In the genomic region with DNA sequence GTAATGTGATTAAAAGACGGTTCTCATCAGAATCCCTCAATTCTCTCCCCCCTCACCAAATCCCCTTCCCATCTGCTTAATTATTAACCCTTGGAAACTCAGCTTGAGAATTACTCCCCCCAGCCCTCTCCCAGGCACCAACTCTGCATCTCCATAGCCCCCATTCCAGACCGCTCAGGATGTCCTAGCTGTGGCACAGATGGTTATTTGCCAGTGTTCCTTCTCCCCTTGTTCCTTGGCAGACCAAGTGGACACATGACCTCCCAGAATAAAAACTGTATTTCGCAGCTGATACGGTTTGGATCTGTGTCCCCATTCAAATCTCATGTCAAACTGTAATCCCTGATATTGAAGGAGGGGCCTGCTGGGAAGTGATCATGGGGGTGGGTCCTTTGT, we compare ENCODE assay signal across 10 cellular contexts. TPM values are rescaled to one million over a fixed set of nuclear protein-coding genes. Genes with fewer than 3 reads are reported as not detected.
DNase-seq lines count a peak whose midpoint lies in the region; ATAC-seq, FAIRE-seq and TF ChIP-seq lines count a peak whose summit lies in the region.
"Had no signal": no experiment of that assay in that cellular context is flagged by ENCODE, and none has a peak within 500 bp of the region (broad histone marks: within the 10 kb centered on the region; RNA-seq: fewer than 3 reads in every experiment).

No MANE protein-coding gene starts in this region.

- H3K4me1 ChIP-seq in adrenal gland (replicated peaks in 1 of 2) (peaks cover 0 to 11% of the 10 kb centered on the region in 2 donors), kidney (ENCODE audit: control insufficient read depth in 1 of 2, insufficient read depth in 1 of 2, low read depth in 1 of 2, low read length in 2 of 2) (peaks cover 0 to 2% of the 10 kb centered on the region in 2 donors), subcutaneous abdominal adipose tissue (ENCODE audit: control insufficient read depth in 5 of 5, insufficient read depth in 5 of 5, low read length in 5 of 5) (peaks cover 3 to 24% (median 16%) of the 10 kb centered on the region in 5 donors)

- H3K36me3 ChIP-seq in adrenal gland (replicated peaks in 1 of 2) (no peaks in the 10 kb centered on the region), kidney (ENCODE audit: control insufficient read depth in 1 of 2, insufficient read depth in 2 of 2, low read length in 2 of 2) (no peaks in the 10 kb centered on the region), subcutaneous abdominal adipose tissue (ENCODE audit: control insufficient read depth in 5 of 5, insufficient read depth in 5 of 5, low read length in 5 of 5) (peaks cover 0 to 12% (median 3%) of the 10 kb centered on the region in 5 donors)

- H3K27me3 Mint-ChIP-seq in T-helper 2 cell treated with Interferon-gamma antibody and Interleukin-4, amounts not matched to agents 5 μg/mL and 100 μg/mL, for 36 hours (ENCODE audit: low read depth): no peaks in the 10 kb centered on the region

- H3K27ac ChIP-seq in adrenal gland: peak overlapping the region; percentile 17 to 92 (median 76)
- H3K27ac ChIP-seq in kidney (ENCODE audit: low read depth in 2 of 2, low read length in 2 of 2): peak overlapping the region; percentile 40 to 59
- H3K27ac ChIP-seq in subcutaneous abdominal adipose tissue (ENCODE audit: low read depth, low read length): peak overlapping the region; percentile 68

- H3K36me3 Mint-ChIP-seq in T-helper 2 cell treated with Interferon-gamma antibody and Interleukin-4, amounts not matched to agents 5 μg/mL and 100 μg/mL, for 36 hours (ENCODE audit: low read depth): peaks cover 43% of the 10 kb centered on the region

- intact Hi-C loops in adrenal gland (cut with DNase I): loop anchor here (5.0 kb wide), 1 partner anchor 134 kb away; no protein-coding TSS in a partner anchor
- intact Hi-C loops in kidney (cut with DNase I): loop anchor here (10.0 kb wide), 1 partner anchor 131 kb away; no protein-coding TSS in a partner anchor
- intact Hi-C loops in posterior vena cava (cut with DNase I): loop anchor here in 1 of 2 donors (5.0 kb wide), 1 partner anchor 134 kb away; no protein-coding TSS in a partner anchor

- peak overlapping the region; percentile 78 for H3K4me3 Mint-ChIP-seq in T-helper 2 cell treated with Interferon-gamma antibody and Interleukin-4, amounts not matched to agents 5 μg/mL and 100 μg/mL, for 36 hours

- H3K4me1 Mint-ChIP-seq in T-helper 2 cell treated with Interferon-gamma antibody and Interleukin-4, amounts not matched to agents 5 μg/mL and 100 μg/mL, for 36 hours (ENCODE audit: low read depth): peaks cover 58% of the 10 kb centered on the region

- FAIRE-seq in kidney (lab: Jason Lieb, UNC): no peak
- FAIRE-seq: A204.1, RCC 7860 had no signal

- no peak overlapping the region for H3K9ac ChIP-seq in kidney (ENCODE audit: low read length in 2 of 2)
- peak overlapping the region in 1 of 5 donors; percentile 12 for H3K9ac ChIP-seq in subcutaneous abdominal adipose tissue (ENCODE audit: low read length in 5 of 5)

- peak overlapping the region; percentile 99 for H3K27ac Mint-ChIP-seq in T-helper 2 cell treated with Interferon-gamma antibody and Interleukin-4, amounts not matched to agents 5 μg/mL and 100 μg/mL, for 36 hours

- no peak for TF ChIP-seq CTCF in adrenal gland (IDR thresholded peaks at IDR 0.05)
- TF ChIP-seq CTCF in kidney (IDR thresholded peaks at IDR 0.05; ENCODE audit: borderline replicate concordance, extremely low read depth, insufficient read depth): no peak

- no peak for DNase-seq in T-helper 2 cell treated with Interferon-gamma antibody and Interleukin-4, amounts not matched to agents 5 μg/mL and 100 μg/mL, for 36 hours (ENCODE audit: low spot score)
- DNase-seq in T-helper 2 cell (no peak), adrenal gland (no peak), kidney (no peak), H4 (ENCODE audit: low spot score) (no peak), posterior vena cava (ENCODE audit: low spot score) (no peak)

- H3K27me3 ChIP-seq in adrenal gland (no peaks in the 10 kb centered on the region), subcutaneous abdominal adipose tissue (ENCODE audit: control insufficient read depth in 5 of 5, insufficient read depth in 4 of 5, low read length in 5 of 5) (no peaks in the 10 kb centered on the region)

- no peaks in the 10 kb centered on the region for H3K9me3 ChIP-seq in adrenal gland (replicated peaks in 1 of 3)
- H3K9me3 ChIP-seq in kidney (ENCODE audit: control insufficient read depth in 1 of 2, low read length in 2 of 2): no peaks in the 10 kb centered on the region
- H3K9me3 ChIP-seq in subcutaneous abdominal adipose tissue (ENCODE audit: control insufficient read depth in 5 of 5, low read length in 5 of 5): no peaks in the 10 kb centered on the region

- WGBS in adrenal gland, 4 donors: 66 to 82% (median 76%) methylated on average over 4 of the region's 4 CpGs

- peaks cover 5% of the 10 kb centered on the region for H3K9me3 Mint-ChIP-seq in T-helper 2 cell treated with Interferon-gamma antibody and Interleukin-4, amounts not matched to agents 5 μg/mL and 100 μg/mL, for 36 hours

- no peak for ATAC-seq in GM21825 (IDR thresholded peaks at IDR 0.05; ENCODE audit: unreplicated experiment)

- no peak for TF ChIP-seq POLR2A in adrenal gland (IDR thresholded peaks at IDR 0.05)

- H3K4me3 ChIP-seq in adrenal gland (no peak overlapping the region), kidney (ENCODE audit: low read length in 2 of 2) (no peak overlapping the region), subcutaneous abdominal adipose tissue (ENCODE audit: low read depth in 1 of 5, low read length in 5 of 5) (peak overlapping the region in 2 of 5 donors; percentile 1 to 7)

RNA-seq across cellular contexts. Expression of gene HENMT1, which starts 14.6 kb away (rescaled TPM):
- 1 to 10 TPM; 1.2 to 5.1 (median 3.2) TPM for total RNA-seq in adrenal gland
- 1 to 10 TPM; 3.1 to 4.9 (median 4.2) TPM for polyA plus RNA-seq in adrenal gland
- 5.2 TPM for total RNA-seq in kidney
- polyA plus RNA-seq in kidney (ENCODE audit: insufficient read depth, low read depth, low replicate concordance): 3.1 TPM
- total RNA-seq in H4 (2014; rRNA removed; shearing (Covaris generic)): not detected in 2 replicates
- 1 to 10 TPM; 3.0 to 5.7 TPM for total RNA-seq in posterior vena cava

RNA-seq across cellular contexts. Expression of gene PRPF38B, which starts 45.8 kb away (rescaled TPM):
- total RNA-seq in adrenal gland (10 to 100 TPM; 11.3 to 33.2 (median 23.4) TPM), kidney (37.6 TPM), posterior vena cava (10 to 100 TPM; 27.3 to 29.8 TPM)
- polyA plus RNA-seq in adrenal gland (10 to 100 TPM; 34.3 to 63.2 (median 39.5) TPM), kidney (ENCODE audit: insufficient read depth, low read depth, low replicate concordance) (15.9 TPM)
- total RNA-seq in H4 (2014; rRNA removed; shearing (Covaris generic)): 5.3 and 7.6 TPM in 2 replicates
